ENCODE assay signal across 1 cellular context in genomic region chr5:163505475-163506457, GRCh38.
TF ChIP-seq lines count a peak whose summit lies in the region.

MAT2B (plus strand) TSS chr5:163505619; CDS start chr5:163505687, 68 bp downstream.

TF ChIP-seq in GM12878, 131 proteins besides CTCF, POLR2A, EP300 and RAD21 (continued from another document and continues in another):
- TF ChIP-seq RAD51 (IDR thresholded peaks at IDR 0.05) (peak; percentile 20; the same call in 1 of the 2 replicates), TARDBP (IDR thresholded peaks at IDR 0.05; ENCODE audit: borderline replicate concordance) (peak; percentile 68; the same call in 1 of the 2 replicates), CHD2 (IDR thresholded peaks at IDR 0.05; ENCODE audit: borderline replicate concordance, low read depth, low read length) (peak; percentile 80; the same call in 1 of the 2 replicates), MLLT1 (IDR thresholded peaks at IDR 0.05) (peak; percentile 68; the same call in 1 of the 2 replicates), GATAD2B (conservative IDR thresholded peaks at IDR 0.05; ENCODE audit: low read depth) (peak; percentile 95), NFXL1 (IDR thresholded peaks at IDR 0.05; ENCODE audit: borderline replicate concordance) (no peak), ZNF24 (IDR thresholded peaks at IDR 0.05) (no peak), PAX8 (IDR thresholded peaks at IDR 0.05) (no peak), TAF1 (IDR thresholded peaks at IDR 0.05; ENCODE audit: borderline replicate concordance, low read depth, low read length) (peak; percentile 53; the same call in 1 of the 2 replicates), TCF3 (IDR thresholded peaks at IDR 0.05; ENCODE audit: borderline replicate concordance, insufficient read depth, low read depth, low read length) (0 out of 2 replicates have a peak, but pooled peaks have one; percentile 55), MEF2A (IDR thresholded peaks at IDR 0.05; ENCODE audit: insufficient read depth, low read depth, low read length) (no peak), LARP7 (IDR thresholded peaks at IDR 0.05) (0 out of 2 replicates have a peak, but pooled peaks have one; percentile 68), SMAD1 (IDR thresholded peaks at IDR 0.05; ENCODE audit: low read depth, partially characterized antibody) (no peak), RFX5 (IDR thresholded peaks at IDR 0.05; ENCODE audit: low read depth, low read length) (0 out of 2 replicates have a peak, but pooled peaks have one; percentile 15), HDGF (IDR thresholded peaks at IDR 0.05) (peak; percentile 81; the same call in 1 of the 2 replicates), IKZF2 (IDR thresholded peaks at IDR 0.05) (peak; percentile 49 to 62), CREB1 (IDR thresholded peaks at IDR 0.05; ENCODE audit: low read depth) (peak; percentile 82; the same call in 1 of the 2 replicates), FOXM1 (IDR thresholded peaks at IDR 0.05; ENCODE audit: low read depth, low read length) (peak; percentile 45), ZBTB40 (IDR thresholded peaks at IDR 0.05; ENCODE audit: borderline replicate concordance) (peak; percentile 76; the same call in 1 of the 2 replicates), RBBP5 (conservative IDR thresholded peaks at IDR 0.05) (no peak), KLF5 (IDR thresholded peaks at IDR 0.05; ENCODE audit: partially characterized antibody) (peak; percentile 80), CREM (IDR thresholded peaks at IDR 0.05; ENCODE audit: low read depth) (peak; percentile 63), CBX5 (IDR thresholded peaks at IDR 0.05; ENCODE audit: low read depth) (peak; percentile 76; the same call in 1 of the 2 replicates), JUNB (IDR thresholded peaks at IDR 0.05) (no peak), PAX5 (IDR thresholded peaks at IDR 0.05; ENCODE audit: borderline replicate concordance, low read depth, low read length) (peak; percentile 56; the same call in 1 of the 2 replicates), BRCA1 (IDR thresholded peaks at IDR 0.05; ENCODE audit: low read depth, low read length) (no peak), SREBF2 (IDR thresholded peaks at IDR 0.05; ENCODE audit: low read length) (no peak), POU2F2 (IDR thresholded peaks at IDR 0.05; ENCODE audit: borderline replicate concordance, low read depth, low read length) (peak; percentile 30; the same call in 1 of the 3 replicates), ETV6 (conservative IDR thresholded peaks at IDR 0.05 in 1 of 2, IDR thresholded peaks at IDR 0.05 in 1 of 2; ENCODE audit: borderline replicate concordance in 1 of 2, low read depth in 1 of 2) (peak in 1 of 2 experiments; percentile 59; a peak in 1 of 4 replicates), BCL3 (IDR thresholded peaks at IDR 0.05; ENCODE audit: borderline replicate concordance, insufficient read depth, low read depth, low read length, poor library complexity, severe bottlenecking) (peak; percentile 26), CHD4 (IDR thresholded peaks at IDR 0.05) (no peak), SMARCA5 (IDR thresholded peaks at IDR 0.05) (peak; percentile 76), MYC (IDR thresholded peaks at IDR 0.05; ENCODE audit: insufficient read depth, insufficient read length, insufficient replicate concordance, low read length, severe bottlenecking) (no peak), MAX (IDR thresholded peaks at IDR 0.05; ENCODE audit: low read depth, low read length) (peak; percentile 69), BHLHE40 (IDR thresholded peaks at IDR 0.05; ENCODE audit: borderline replicate concordance in 1 of 2, low read depth in 2 of 2, low read length in 1 of 2) (peak; percentile 70 to 73; a peak in 2 of 4 replicates), NR2C1 (IDR thresholded peaks at IDR 0.05) (peak; percentile 74), POLR2AphosphoS5 (IDR thresholded peaks at IDR 0.05; ENCODE audit: low read length) (peak; percentile 93), HCFC1 (IDR thresholded peaks at IDR 0.05; ENCODE audit: low read length) (peak; percentile 27; the same call in 1 of the 2 replicates), ZNF384 (IDR thresholded peaks at IDR 0.05; ENCODE audit: borderline replicate concordance, low read depth, low read length) (peak; percentile 96), ASH2L (IDR thresholded peaks at IDR 0.05; ENCODE audit: borderline replicate concordance, low read depth) (peak; percentile 33; the same call in 1 of the 2 replicates), RUNX3 (IDR thresholded peaks at IDR 0.05; ENCODE audit: low read length) (peak; percentile 78), CBFB (IDR thresholded peaks at IDR 0.05; ENCODE audit: low read depth) (peak; percentile 74; the same call in 1 of the 2 replicates), ATF2 (IDR thresholded peaks at IDR 0.05; ENCODE audit: low read length) (peak; percentile 57)
- TF ChIP-seq, protein P1, sequence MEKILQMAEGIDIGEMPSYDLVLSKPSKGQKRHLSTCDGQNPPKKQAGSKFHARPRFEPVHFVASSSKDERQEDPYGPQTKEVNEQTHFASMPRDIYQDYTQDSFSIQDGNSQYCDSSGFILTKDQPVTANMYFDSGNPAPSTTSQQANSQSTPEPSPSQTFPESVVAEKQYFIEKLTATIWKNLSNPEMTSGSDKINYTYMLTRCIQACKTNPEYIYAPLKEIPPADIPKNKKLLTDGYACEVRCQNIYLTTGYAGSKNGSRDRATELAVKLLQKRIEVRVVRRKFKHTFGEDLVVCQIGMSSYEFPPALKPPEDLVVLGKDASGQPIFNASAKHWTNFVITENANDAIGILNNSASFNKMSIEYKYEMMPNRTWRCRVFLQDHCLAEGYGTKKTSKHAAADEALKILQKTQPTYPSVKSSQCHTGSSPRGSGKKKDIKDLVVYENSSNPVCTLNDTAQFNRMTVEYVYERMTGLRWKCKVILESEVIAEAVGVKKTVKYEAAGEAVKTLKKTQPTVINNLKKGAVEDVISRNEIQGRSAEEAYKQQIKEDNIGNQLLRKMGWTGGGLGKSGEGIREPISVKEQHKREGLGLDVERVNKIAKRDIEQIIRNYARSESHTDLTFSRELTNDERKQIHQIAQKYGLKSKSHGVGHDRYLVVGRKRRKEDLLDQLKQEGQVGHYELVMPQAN (conservative IDR thresholded peaks at IDR 0.05) = peak; percentile 90
- TF ChIP-seq, protein P2, sequence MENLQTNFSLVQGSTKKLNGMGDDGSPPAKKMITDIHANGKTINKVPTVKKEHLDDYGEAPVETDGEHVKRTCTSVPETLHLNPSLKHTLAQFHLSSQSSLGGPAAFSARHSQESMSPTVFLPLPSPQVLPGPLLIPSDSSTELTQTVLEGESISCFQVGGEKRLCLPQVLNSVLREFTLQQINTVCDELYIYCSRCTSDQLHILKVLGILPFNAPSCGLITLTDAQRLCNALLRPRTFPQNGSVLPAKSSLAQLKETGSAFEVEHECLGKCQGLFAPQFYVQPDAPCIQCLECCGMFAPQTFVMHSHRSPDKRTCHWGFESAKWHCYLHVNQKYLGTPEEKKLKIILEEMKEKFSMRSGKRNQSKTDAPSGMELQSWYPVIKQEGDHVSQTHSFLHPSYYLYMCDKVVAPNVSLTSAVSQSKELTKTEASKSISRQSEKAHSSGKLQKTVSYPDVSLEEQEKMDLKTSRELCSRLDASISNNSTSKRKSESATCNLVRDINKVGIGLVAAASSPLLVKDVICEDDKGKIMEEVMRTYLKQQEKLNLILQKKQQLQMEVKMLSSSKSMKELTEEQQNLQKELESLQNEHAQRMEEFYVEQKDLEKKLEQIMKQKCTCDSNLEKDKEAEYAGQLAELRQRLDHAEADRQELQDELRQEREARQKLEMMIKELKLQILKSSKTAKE (IDR thresholded peaks at IDR 0.05; ENCODE audit: low read depth, poor library complexity, severe bottlenecking) = peak; percentile 66
- TF ChIP-seq, protein P3, sequence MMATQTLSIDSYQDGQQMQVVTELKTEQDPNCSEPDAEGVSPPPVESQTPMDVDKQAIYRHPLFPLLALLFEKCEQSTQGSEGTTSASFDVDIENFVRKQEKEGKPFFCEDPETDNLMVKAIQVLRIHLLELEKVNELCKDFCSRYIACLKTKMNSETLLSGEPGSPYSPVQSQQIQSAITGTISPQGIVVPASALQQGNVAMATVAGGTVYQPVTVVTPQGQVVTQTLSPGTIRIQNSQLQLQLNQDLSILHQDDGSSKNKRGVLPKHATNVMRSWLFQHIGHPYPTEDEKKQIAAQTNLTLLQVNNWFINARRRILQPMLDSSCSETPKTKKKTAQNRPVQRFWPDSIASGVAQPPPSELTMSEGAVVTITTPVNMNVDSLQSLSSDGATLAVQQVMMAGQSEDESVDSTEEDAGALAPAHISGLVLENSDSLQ (IDR thresholded peaks at IDR 0.05) = peak; percentile 30; the same call in 1 of the 2 replicates
- TF ChIP-seq, protein P4, sequence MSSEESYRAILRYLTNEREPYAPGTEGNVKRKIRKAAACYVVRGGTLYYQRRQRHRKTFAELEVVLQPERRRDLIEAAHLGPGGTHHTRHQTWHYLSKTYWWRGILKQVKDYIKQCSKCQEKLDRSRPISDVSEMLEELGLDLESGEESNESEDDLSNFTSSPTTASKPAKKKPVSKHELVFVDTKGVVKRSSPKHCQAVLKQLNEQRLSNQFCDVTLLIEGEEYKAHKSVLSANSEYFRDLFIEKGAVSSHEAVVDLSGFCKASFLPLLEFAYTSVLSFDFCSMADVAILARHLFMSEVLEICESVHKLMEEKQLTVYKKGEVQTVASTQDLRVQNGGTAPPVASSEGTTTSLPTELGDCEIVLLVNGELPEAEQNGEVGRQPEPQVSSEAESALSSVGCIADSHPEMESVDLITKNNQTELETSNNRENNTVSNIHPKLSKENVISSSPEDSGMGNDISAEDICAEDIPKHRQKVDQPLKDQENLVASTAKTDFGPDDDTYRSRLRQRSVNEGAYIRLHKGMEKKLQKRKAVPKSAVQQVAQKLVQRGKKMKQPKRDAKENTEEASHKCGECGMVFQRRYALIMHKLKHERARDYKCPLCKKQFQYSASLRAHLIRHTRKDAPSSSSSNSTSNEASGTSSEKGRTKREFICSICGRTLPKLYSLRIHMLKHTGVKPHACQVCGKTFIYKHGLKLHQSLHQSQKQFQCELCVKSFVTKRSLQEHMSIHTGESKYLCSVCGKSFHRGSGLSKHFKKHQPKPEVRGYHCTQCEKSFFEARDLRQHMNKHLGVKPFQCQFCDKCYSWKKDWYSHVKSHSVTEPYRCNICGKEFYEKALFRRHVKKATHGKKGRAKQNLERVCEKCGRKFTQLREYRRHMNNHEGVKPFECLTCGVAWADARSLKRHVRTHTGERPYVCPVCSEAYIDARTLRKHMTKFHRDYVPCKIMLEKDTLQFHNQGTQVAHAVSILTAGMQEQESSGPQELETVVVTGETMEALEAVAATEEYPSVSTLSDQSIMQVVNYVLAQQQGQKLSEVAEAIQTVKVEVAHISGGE (CRISPR knock-in tag; IDR thresholded peaks at IDR 0.05) = no peak
